16 cellular contexts compared by ENCODE assay signal in genomic region chr21:45376459-45377324, GRCh38. TPM values are rescaled to one million over a fixed set of nuclear protein-coding genes. Genes with fewer than 3 reads are reported as not detected.
DNase-seq lines count a peak whose midpoint lies in the region; ATAC-seq and TF ChIP-seq lines count a peak whose summit lies in the region.
"Had no signal": no experiment of that assay in that cellular context is flagged by ENCODE, and none has a peak within 500 bp of the region (broad histone marks: within the 10 kb centered on the region; RNA-seq: fewer than 3 reads in every experiment).

No MANE protein-coding gene starts in this region.

- no peak overlapping the region for H3K18ac ChIP-seq in trophoblast cell (ENCODE audit: low read length)

- H4K91ac ChIP-seq in trophoblast cell (ENCODE audit: low read depth, low read length), result no peak overlapping the region

- H3K79me1 ChIP-seq in trophoblast cell (ENCODE audit: low read length), result peaks cover 3% of the 10 kb centered on the region

- H3K4ac ChIP-seq in trophoblast cell (ENCODE audit: low read depth, low read length), result no peak overlapping the region

- no peak overlapping the region for H3K4me2 ChIP-seq in trophoblast cell (ENCODE audit: low read length)

- H3K36me3 ChIP-seq in HUES6 (ENCODE audit: control insufficient read depth, insufficient read depth, low read length), result no peaks in the 10 kb centered on the region
- no peaks in the 10 kb centered on the region for H3K36me3 ChIP-seq in heart left ventricle
- H3K36me3 ChIP-seq in trophoblast cell (ENCODE audit: control insufficient read depth in 1 of 2, insufficient read depth in 2 of 2, low read length in 2 of 2), result no peaks in the 10 kb centered on the region
- H3K36me3 ChIP-seq: suprapubic skin had no signal

- no peak overlapping the region for H3K9ac ChIP-seq in HUES6 (ENCODE audit: low read length)
- no peak overlapping the region for H3K9ac ChIP-seq in trophoblast cell (ENCODE audit: low read length)

- H2AFZ ChIP-seq in trophoblast cell (ENCODE audit: insufficient read depth, low read length, poor library complexity), result no peak overlapping the region

- no peaks in the 10 kb centered on the region for H3K79me2 ChIP-seq in trophoblast cell (ENCODE audit: control insufficient read depth, insufficient read depth, low read length, poor library complexity)

- no peak overlapping the region for H2BK5ac ChIP-seq in trophoblast cell (ENCODE audit: low read depth, low read length, poor library complexity)

- DNase-seq in AG08395 (ENCODE audit: low spot score) (peak; percentile 49), heart left ventricle (peak in 4 of 5 donors; percentile 14 to 46 (median 27)), trophoblast cell (no peak), GF-D8 (lab: John Stamatoyannopoulos, UW) (no peak), left lobe of liver (ENCODE audit: low spot score) (no peak)
- DNase-seq: activated CD4-positive, CD25-positive, alpha-beta regulatory T cell treated with anti-CD3 and anti-CD28 coated beads, Interleukin-2, amount 50 U/mL, for 72 hours; CD4-positive, alpha-beta T cell; HFFc6; left colon; NCI-H1092 treated with DMSO at 0.1 percent for 48 hours; NCI-H2029 treated with DMSO at 0.1 percent for 48 hours; NCI-H510A treated with DMSO at 0.1 percent for 48 hours had no signal

- H3K9me3 ChIP-seq in HUES6 (ENCODE audit: control insufficient read depth, insufficient read depth, low read depth, low read length), result peaks cover 18% of the 10 kb centered on the region
- peaks cover 0 to 7% (median 0%) of the 10 kb centered on the region in 12 donors for H3K9me3 ChIP-seq in heart left ventricle
- peaks cover 9% of the 10 kb centered on the region for H3K9me3 ChIP-seq in trophoblast cell (ENCODE audit: insufficient read depth, low read depth, low read length)
- H3K9me3 ChIP-seq: suprapubic skin had no signal

- ATAC-seq in heart left ventricle (no peak), HG03378 (IDR thresholded peaks at IDR 0.05; ENCODE audit: unreplicated experiment) (no peak), left lobe of liver (no peak), HG03457 (IDR thresholded peaks at IDR 0.05; ENCODE audit: unreplicated experiment) (no peak)
- ATAC-seq: left colon had no signal

- no peak overlapping the region for H2BK12ac ChIP-seq in trophoblast cell (ENCODE audit: low read length)

- H3K4me1 ChIP-seq in HUES6 (ENCODE audit: control insufficient read depth, insufficient read depth, low read length) (peaks cover 24% of the 10 kb centered on the region), heart left ventricle (peaks cover 0 to 6% (median 0%) of the 10 kb centered on the region in 12 donors), trophoblast cell (ENCODE audit: control insufficient read depth in 1 of 2, insufficient read depth in 2 of 2, low read length in 2 of 2) (peaks cover 0 to 5% of the 10 kb centered on the region in 2 experiments)

- H3K27me3 ChIP-seq in HUES6 (ENCODE audit: control insufficient read depth, insufficient read depth, low read length), result no peaks in the 10 kb centered on the region
- no peaks in the 10 kb centered on the region for H3K27me3 ChIP-seq in heart left ventricle
- no peaks in the 10 kb centered on the region for H3K27me3 ChIP-seq in trophoblast cell (ENCODE audit: insufficient read depth, low read length)

- TF ChIP-seq POLR2A in heart left ventricle (IDR thresholded peaks at IDR 0.05), result no peak

- 87 to 95% (median 92%) methylated on average over 6 to 7 of the region's 7 CpGs for WGBS in heart left ventricle, 4 donors
- WGBS in trophoblast cell (ENCODE audit: extremely low coverage, insufficient coverage, insufficient read length), result no CpG with 5 or more reads among the region's 7 CpGs

- no peak overlapping the region for H2AK5ac ChIP-seq in trophoblast cell (ENCODE audit: low read length)

- H3K14ac ChIP-seq in trophoblast cell (ENCODE audit: low read length), result no peak overlapping the region

- H3K27ac ChIP-seq in HUES6 (ENCODE audit: low read depth, low read length) (0 out of 2 replicates have a peak overlapping the region, but pooled peaks have one; percentile 83), heart left ventricle (no peak overlapping the region), trophoblast cell (ENCODE audit: low read depth, low read length) (no peak overlapping the region)

- no peak for TF ChIP-seq CTCF in heart left ventricle (IDR thresholded peaks at IDR 0.05)

- intact Hi-C loops in heart left ventricle (cut with DNase I), result no loop called here

- H3K4me3 ChIP-seq in HUES6 (ENCODE audit: low read depth, low read length), result no peak overlapping the region
- no peak overlapping the region for H3K4me3 ChIP-seq in heart left ventricle
- H3K4me3 ChIP-seq in trophoblast cell (ENCODE audit: low read depth, low read length), result no peak overlapping the region
- H3K4me3 ChIP-seq: suprapubic skin had no signal

- H3K23ac ChIP-seq in trophoblast cell (ENCODE audit: low read length), result no peak overlapping the region

- no peak overlapping the region for H4K8ac ChIP-seq in trophoblast cell (ENCODE audit: low read depth, low read length)

- H2BK120ac ChIP-seq in trophoblast cell (ENCODE audit: insufficient read depth, low read length, poor library complexity), result peak overlapping the region; percentile 20

- H4K12ac ChIP-seq in trophoblast cell (ENCODE audit: low read depth, low read length), result no peak overlapping the region

RNA-seq across cellular contexts. Expression of gene COL18A1, which starts 28.3 kb away (rescaled TPM):
- total RNA-seq in heart left ventricle (100 to 1,000 TPM in 2 of 9 donors, 10 to 100 TPM in 7; 31.7 to 109 (median 59.0) TPM), left lobe of liver (499 TPM)
- polyA plus RNA-seq in heart left ventricle, result 10 to 100 TPM; 38.9 to 65.6 TPM
- 174 and 188 TPM in 2 replicates for polyA plus RNA-seq in trophoblast cell (2013)

Comparison
In these comparisons a context has a peak if more than half of its experiments do, and no peak if none do; other contexts are left out.
1. DNase-seq: peak in AG08395 (single experiment) and heart left ventricle (4 of 5); none in trophoblast cell (0 of 2), GF-D8 (single experiment) and left lobe of liver (single experiment).